Comparison of ENCODE assay signal across 11 cellular contexts in the genomic region with DNA sequence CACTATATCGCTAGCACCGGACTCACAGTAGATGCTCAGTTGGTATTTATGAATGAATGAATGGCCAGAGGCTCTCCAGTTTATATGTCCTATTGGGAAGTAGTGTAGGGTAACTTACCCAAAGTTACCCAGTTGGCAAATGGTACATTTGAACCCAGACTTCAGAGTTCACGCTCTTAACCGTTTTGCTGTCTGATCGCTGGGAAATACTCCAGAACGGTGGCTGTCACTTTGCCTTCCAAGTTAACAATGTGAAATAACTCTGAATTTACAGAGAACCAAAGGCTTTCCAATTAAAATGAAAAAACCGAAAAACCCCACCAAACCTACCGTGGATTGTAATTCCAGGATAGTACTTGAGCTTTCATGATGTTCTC. TPM values are rescaled to one million over a fixed set of nuclear protein-coding genes. Genes with fewer than 3 reads are reported as not detected.
A peak's percentile ranks its signal among the peaks of the same experiment; 100 is the strongest.
DNase-seq lines count a peak whose midpoint lies in the region; ATAC-seq and TF ChIP-seq lines count a peak whose summit lies in the region.
"Had no signal": no experiment of that assay in that cellular context is flagged by ENCODE, and none has a peak within 500 bp of the region (broad histone marks: within the 10 kb centered on the region; RNA-seq: fewer than 3 reads in every experiment).

No MANE protein-coding gene starts in this region.

- CTCF ChIA-PET in CD4-positive, alpha-beta T cell (lab: Charles Lee): interaction anchor here (1.4 kb wide), 1 partner anchor 153 kb away, joined by 3 read pairs; no protein-coding TSS in a partner anchor
- CTCF ChIA-PET in IMR-90 (lab: Yijun Ruan, JAX) (no interaction called here), mammary epithelial cell (lab: Charles Lee; ENCODE audit: low non-redundant PET) (no interaction called here)

- no peak overlapping the region for H4K5ac ChIP-seq in IMR-90 (ENCODE audit: low read depth, low read length)

- H3K9me1 ChIP-seq in IMR-90 (ENCODE audit: insufficient read depth, low read length): peaks cover 26% of the 10 kb centered on the region

- no peak for ATAC-seq in CD4-positive, alpha-beta T cell (ENCODE audit: poor library complexity)
- ATAC-seq in IMR-90 (ENCODE audit: low read depth) (no peak), HG02870 (IDR thresholded peaks at IDR 0.05; ENCODE audit: unreplicated experiment) (no peak), GM21717 (IDR thresholded peaks at IDR 0.05; ENCODE audit: unreplicated experiment) (no peak), HG02885 (IDR thresholded peaks at IDR 0.05; ENCODE audit: poor library complexity, unreplicated experiment) (no peak)

- no peak overlapping the region for H2AK5ac ChIP-seq in IMR-90 (ENCODE audit: low read depth, low read length)

- H3K79me2 ChIP-seq in mammary epithelial cell (ENCODE audit: insufficient read depth, low read length): peaks cover 65% of the 10 kb centered on the region
- H3K79me2 ChIP-seq in neural cell (replicated peaks; ENCODE audit: insufficient read depth, low read length): peaks cover 57% of the 10 kb centered on the region

- intact Hi-C loops in CD4-positive, alpha-beta T cell (cut with DNase I, micrococcal nuclease): loop anchor here (2.0 to 10.0 kb wide), 4 partner anchors 54 to 1996 kb away; a partner anchor contains a TSS
- intact Hi-C loops in IMR-90 (cut with micrococcal nuclease): no loop called here
- intact Hi-C loops in mammary epithelial cell (cut with micrococcal nuclease): no loop called here

- BruUV-seq in IMR-90 (replicated peaks; lab: Mats Ljungman, UMichigan) (no TSS peak), mammary epithelial cell (replicated peaks; lab: Mats Ljungman, UMichigan) (no TSS peak)

- TF ChIP-seq CTCF in CD4-positive, alpha-beta T cell (IDR thresholded peaks at IDR 0.05): no peak
- TF ChIP-seq CTCF in IMR-90 (conservative IDR thresholded peaks at IDR 0.05; ENCODE audit: low read depth, low read length) (no peak), mammary epithelial cell (conservative IDR thresholded peaks at IDR 0.05 in 1 of 2, IDR thresholded peaks at IDR 0.05 in 1 of 2; ENCODE audit: extremely low read depth in 1 of 2, insufficient read depth in 1 of 2, low read depth in 1 of 2, low read length in 2 of 2) (no peak), neural cell (IDR thresholded peaks at IDR 0.05; ENCODE audit: poor library complexity, severe bottlenecking) (no peak)

- POLR2A ChIA-PET in CD4-positive, alpha-beta T cell (lab: Charles Lee): no interaction called here
- POLR2A ChIA-PET in IMR-90 (lab: Charles Lee; ENCODE audit: unreplicated experiment): no interaction called here

- 92% methylated on average over 2 of the region's 8 CpGs; no CpG with 5 or more reads in 1 of the 2 experiments for WGBS in IMR-90 (ENCODE audit: extremely low coverage in 2 of 2, insufficient read length in 1 of 2), 2 experiments
- WGBS in mammary epithelial cell (ENCODE audit: low coverage, missing lambda C conversion rate): 98% methylated on average over 8 of the region's 8 CpGs

- H3K4me3 ChIP-seq in IMR-90 (ENCODE audit: insufficient read depth, low read depth, low read length): 0 out of 2 replicates have a peak overlapping the region, but pooled peaks have one; percentile 19
- peak overlapping the region in 1 of 3 experiments; percentile 81 for H3K4me3 ChIP-seq in mammary epithelial cell (replicated peaks in 1 of 3; ENCODE audit: insufficient read depth in 1 of 3, low read depth in 2 of 3, low read length in 3 of 3)
- H3K4me3 ChIP-seq in neural cell (ENCODE audit: low read length): peak overlapping the region; percentile 83

- H2AFZ ChIP-seq in IMR-90 (replicated peaks; ENCODE audit: low read length, poor library complexity) (no peak overlapping the region), mammary epithelial cell (ENCODE audit: low read depth, low read length) (no peak overlapping the region), neural cell (ENCODE audit: low read depth, low read length) (no peak overlapping the region)

- peaks cover 12 to 51% of the 10 kb centered on the region in 2 experiments for H3K79me1 ChIP-seq in IMR-90 (ENCODE audit: low read depth in 1 of 2, low read length in 2 of 2)

- H3K4me3 Mint-ChIP-seq in CD4-positive, alpha-beta T cell: peak overlapping the region; percentile 96

- H3K18ac ChIP-seq in IMR-90 (ENCODE audit: low read depth, low read length): no peak overlapping the region

- H3K9me3 Mint-ChIP-seq in CD4-positive, alpha-beta T cell: no peaks in the 10 kb centered on the region

- H3K4me1 ChIP-seq in IMR-90 (ENCODE audit: control insufficient read depth, insufficient read depth, low read length) (peaks cover 8% of the 10 kb centered on the region), mammary epithelial cell (ENCODE audit: insufficient read depth, low read length) (peaks cover 10% of the 10 kb centered on the region)

- no peak overlapping the region for H2AK9ac ChIP-seq in IMR-90 (replicated peaks; ENCODE audit: low read depth, low read length, poor library complexity)

- peak overlapping the region; percentile 92 for H3K27ac Mint-ChIP-seq in CD4-positive, alpha-beta T cell

- DNase-seq in CD4-positive, alpha-beta T cell: no peak
- DNase-seq in IMR-90 (no peak), mammary epithelial cell (no peak), kidney tubule cell (ENCODE audit: low spot score) (no peak)
- DNase-seq: NCI-H2081, stomach, T1000 had no signal

- H3K9me2 ChIP-seq in neural cell (ENCODE audit: insufficient read depth, low read length): no peaks in the 10 kb centered on the region

- no peak for TF ChIP-seq POLR2A in IMR-90 (IDR thresholded peaks at IDR 0.05; ENCODE audit: low read depth, low read length)

- no peak overlapping the region for H3K14ac ChIP-seq in IMR-90 (replicated peaks; ENCODE audit: low read depth, low read length)

- dilution Hi-C loops in IMR-90 (cut with HindIII; ENCODE audit: low sequenced_read_pairs, unreplicated experiment) (no loop called here), mammary epithelial cell (cut with HindIII; ENCODE audit: low sequenced_read_pairs) (no loop called here)

- no peaks in the 10 kb centered on the region for H3K9me3 ChIP-seq in CD4-positive, alpha-beta T cell (ENCODE audit: control insufficient read depth, low read length)
- H3K9me3 ChIP-seq in IMR-90 (ENCODE audit: control insufficient read depth, insufficient read depth, low read length): no peaks in the 10 kb centered on the region
- no peaks in the 10 kb centered on the region for H3K9me3 ChIP-seq in mammary epithelial cell (replicated peaks; ENCODE audit: insufficient read depth, low read length)
- H3K9me3 ChIP-seq in neural cell (ENCODE audit: low read length): no peaks in the 10 kb centered on the region
- H3K9me3 ChIP-seq: stomach had no signal

- no peak overlapping the region for H4K91ac ChIP-seq in IMR-90 (ENCODE audit: insufficient read depth, low read depth, low read length)

- no peak overlapping the region for H3K56ac ChIP-seq in IMR-90 (ENCODE audit: extremely low read depth, insufficient read depth, low read length)

- H3K36me3 Mint-ChIP-seq in CD4-positive, alpha-beta T cell (ENCODE audit: low read depth): peaks cover 48% of the 10 kb centered on the region

- TF ChIP-seq EP300 in neural cell (conservative IDR thresholded peaks at IDR 0.05; ENCODE audit: poor library complexity, severe bottlenecking): no peak

- H3K27me3 ChIP-seq in CD4-positive, alpha-beta T cell (ENCODE audit: control insufficient read depth, insufficient read depth, low read length): no peaks in the 10 kb centered on the region
- no peaks in the 10 kb centered on the region for H3K27me3 ChIP-seq in IMR-90 (ENCODE audit: control insufficient read depth, insufficient read depth, low read length)
- no peaks in the 10 kb centered on the region for H3K27me3 ChIP-seq in mammary epithelial cell (ENCODE audit: insufficient read depth, low read length)
- no peaks in the 10 kb centered on the region for H3K27me3 ChIP-seq in neural cell (ENCODE audit: insufficient read depth, low read depth, low read length)
- H3K27me3 ChIP-seq: stomach had no signal

- no peak overlapping the region for H3K9ac ChIP-seq in IMR-90 (ENCODE audit: low read depth, low read length)
- H3K9ac ChIP-seq in mammary epithelial cell (ENCODE audit: insufficient read depth, low read length): no peak overlapping the region
- no peak overlapping the region for H3K9ac ChIP-seq in neural cell (ENCODE audit: low read length)

- peaks cover 3% of the 10 kb centered on the region for H3F3A ChIP-seq in neural cell (ENCODE audit: insufficient read depth, low read length, poor library complexity, severe bottlenecking)

- H3K27me3 Mint-ChIP-seq in CD4-positive, alpha-beta T cell: no peaks in the 10 kb centered on the region

- H3K36me3 ChIP-seq in IMR-90 (ENCODE audit: control insufficient read depth, insufficient read depth, low read length) (peaks cover 6% of the 10 kb centered on the region; the same call in 1 of the 2 replicates), mammary epithelial cell (ENCODE audit: insufficient read depth, low read length) (peaks cover 7% of the 10 kb centered on the region), neural cell (ENCODE audit: insufficient read depth, low read length) (no peaks in the 10 kb centered on the region)

- no peak overlapping the region for H3K4ac ChIP-seq in IMR-90 (ENCODE audit: low read depth, low read length)

- H3K27ac ChIP-seq in CD4-positive, alpha-beta T cell (ENCODE audit: low read depth, low read length): no peak overlapping the region
- H3K27ac ChIP-seq in IMR-90 (ENCODE audit: insufficient read depth, low read length) (no peak overlapping the region), mammary epithelial cell (ENCODE audit: insufficient read depth, low read depth, low read length) (no peak overlapping the region), neural cell (ENCODE audit: low read length) (no peak overlapping the region)

- no peak overlapping the region for H2BK20ac ChIP-seq in IMR-90 (ENCODE audit: low read depth, low read length)

- H2BK5ac ChIP-seq in IMR-90 (ENCODE audit: low read depth, low read length, poor library complexity, severe bottlenecking): no peak overlapping the region

- H3K23ac ChIP-seq in IMR-90 (ENCODE audit: low read depth, low read length): 0 out of 2 replicates have a peak overlapping the region, but pooled peaks have one; percentile 99

- H3K4me1 Mint-ChIP-seq in CD4-positive, alpha-beta T cell (ENCODE audit: low read depth): peaks cover 60% of the 10 kb centered on the region

- H3K4me2 ChIP-seq in IMR-90 (ENCODE audit: low read depth, low read length) (peak overlapping the region; percentile 99), mammary epithelial cell (ENCODE audit: insufficient read depth, low read depth, low read length) (peak overlapping the region; percentile 84), neural cell (ENCODE audit: low read length) (peak overlapping the region; percentile 84)

- H2BK15ac ChIP-seq in IMR-90 (ENCODE audit: low read depth, low read length): no peak overlapping the region

- TF ChIP-seq RAD21 in IMR-90 (IDR thresholded peaks at IDR 0.05; ENCODE audit: low read length): no peak
- no peak for TF ChIP-seq RAD21 in neural cell (conservative IDR thresholded peaks at IDR 0.05)

- peaks cover 57% of the 10 kb centered on the region for H4K20me1 ChIP-seq in IMR-90 (ENCODE audit: insufficient read depth, low read length)
- no peaks in the 10 kb centered on the region for H4K20me1 ChIP-seq in mammary epithelial cell (ENCODE audit: insufficient read depth, low read length)
- no peaks in the 10 kb centered on the region for H4K20me1 ChIP-seq in neural cell (ENCODE audit: insufficient read depth)

- no peak overlapping the region; a peak in 1 of 4 replicates for H4K8ac ChIP-seq in IMR-90 (ENCODE audit: low read depth in 2 of 2, low read length in 2 of 2)

- in situ Hi-C loops in IMR-90 (cut with MboI; ENCODE audit: low sequenced_read_pairs) (no loop called here), mammary epithelial cell (cut with MboI; ENCODE audit: low sequenced_read_pairs in 2 of 2) (no loop called here)

- no peak overlapping the region for H2BK120ac ChIP-seq in IMR-90 (ENCODE audit: low read depth, low read length)

RNA-seq across cellular contexts. Expression of a gene that starts 1.6 kb away (rescaled TPM):
- 10 to 100 TPM; 25.2 to 29.4 TPM for total RNA-seq in CD4-positive, alpha-beta T cell
- 9.1 and 12.8 TPM in 2 replicates for total RNA-seq in IMR-90 (2012; rRNA removed)
- 20.8 and 26.0 TPM in 2 replicates for polyA plus RNA-seq in IMR-90 (2012; rRNA removed)
- 8.2 and 10.0 TPM in 2 replicates for polyA plus RNA-seq in IMR-90 (2012; cell fraction: cytosol; rRNA removed)
- 9.1 and 22.4 TPM in 2 replicates for polyA plus RNA-seq in IMR-90 (2012; cell fraction: nucleus; rRNA removed; ENCODE audit: low replicate concordance)
- total RNA-seq in mammary epithelial cell: 10 to 100 TPM; 14.7 to 52.8 TPM
- 33.2 TPM for polyA plus RNA-seq in mammary epithelial cell
- polyA minus RNA-seq in mammary epithelial cell: 21.3 TPM
- polyA plus RNA-seq in neural cell: 29.4 and 32.5 TPM in 2 replicates
- 49.9 and 65.2 TPM in 2 replicates for polyA minus RNA-seq in neural cell

Comparison
In these comparisons a context has a peak if more than half of its experiments do, and no peak if none do; other contexts are left out.
1. intact Hi-C loops: an anchor here in CD4-positive, alpha-beta T cell (2.0 to 10.0 kb wide); none called in IMR-90 and mammary epithelial cell.